In the genomic region with DNA sequence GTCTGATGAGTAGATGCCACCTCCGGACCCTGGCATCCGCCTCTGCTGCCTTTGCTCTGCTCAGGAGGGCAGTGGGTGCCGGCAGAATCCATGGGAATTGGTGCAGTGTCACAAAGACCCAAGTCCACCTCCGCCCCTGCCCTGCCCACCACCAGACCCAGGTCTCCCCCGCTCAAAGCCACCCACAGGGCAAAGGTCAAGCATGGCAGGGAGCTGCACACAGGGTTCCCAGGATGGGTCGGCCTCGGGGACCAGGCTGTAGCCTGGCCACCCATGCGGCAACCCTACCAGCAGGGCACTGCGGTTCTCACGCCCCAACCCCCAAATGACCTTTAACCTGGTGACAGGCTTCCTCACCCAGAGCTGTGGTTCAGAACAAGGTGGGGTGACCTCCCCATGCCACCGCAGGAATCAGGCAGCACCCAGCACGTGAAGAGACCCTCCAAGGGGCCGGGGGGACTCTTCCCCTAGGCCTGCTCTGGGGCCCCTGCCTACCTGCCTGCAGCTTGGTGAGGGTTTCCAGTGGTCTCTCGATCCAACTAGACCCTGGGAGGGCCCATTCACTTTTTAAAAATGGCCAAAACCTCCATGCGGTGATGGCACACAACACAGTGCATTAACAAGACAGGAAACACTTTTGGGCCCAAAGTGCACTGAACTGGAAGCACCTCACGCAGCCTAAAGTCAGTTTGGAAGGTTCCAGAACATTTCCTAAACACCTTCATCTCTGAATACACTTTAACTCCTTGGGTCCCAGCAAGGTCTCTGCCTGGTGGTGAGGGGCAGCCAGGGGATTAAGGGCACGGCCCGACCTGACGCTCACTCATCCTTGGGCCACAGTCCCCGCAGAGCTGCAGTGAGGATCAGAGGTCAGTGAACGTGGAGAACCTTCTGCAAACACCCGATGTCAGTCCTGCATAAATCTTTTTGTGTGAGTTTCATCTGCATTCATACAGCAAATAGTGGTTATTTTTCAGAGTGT, we compare ENCODE assay signal across 15 cellular contexts. TPM values are rescaled to one million over a fixed set of nuclear protein-coding genes. Genes with fewer than 3 reads are reported as not detected.
A peak's percentile ranks its signal among the peaks of the same experiment; 100 is the strongest.
DNase-seq lines count a peak whose midpoint lies in the region; ATAC-seq and TF ChIP-seq lines count a peak whose summit lies in the region.
"Had no signal": no experiment of that assay in that cellular context is flagged by ENCODE, and none has a peak within 500 bp of the region (broad histone marks: within the 10 kb centered on the region; RNA-seq: fewer than 3 reads in every experiment).

No MANE protein-coding gene starts in this region.

- no peaks in the 10 kb centered on the region for H3K9me3 Mint-ChIP-seq in WTC11
- H3K9me3 Mint-ChIP-seq: CD8-positive, alpha-beta T cell; stimulated activated naive CD8-positive, alpha-beta T cell treated with anti-CD3 and anti-CD28 coated beads, Interleukin-15, Interleukin-2, amounts not matched to agents 100 ng/mL and 50 ng/mL, for 24 hours; T-helper 1 cell treated with Interleukin-12 subunit alpha and Interleukin-12 subunit beta and Interleukin-4 antibody, amounts not matched to agents 30 μg/mL and 1 μg/mL, for 36 hours had no signal

- H3K9me3 ChIP-seq in left lung (no peaks in the 10 kb centered on the region), skeletal muscle satellite cell (replicated peaks; ENCODE audit: low read length) (no peaks in the 10 kb centered on the region)

- ATAC-seq in WTC11 (no peak), left lung (no peak), HG03159 (IDR thresholded peaks at IDR 0.05; ENCODE audit: unreplicated experiment) (no peak)
- ATAC-seq: CD8-positive, alpha-beta T cell; Panc1 had no signal

- no peaks in the 10 kb centered on the region for H3K36me3 Mint-ChIP-seq in WTC11
- H3K36me3 Mint-ChIP-seq: CD8-positive, alpha-beta T cell had no signal

- no peak overlapping the region for H3K4me2 ChIP-seq in skeletal muscle satellite cell (ENCODE audit: low read length)

- H3K4me3 ChIP-seq in H7 (ENCODE audit: insufficient read depth, low read depth, low read length) = no peak overlapping the region
- H3K4me3 ChIP-seq in left lung = no peak overlapping the region
- H3K4me3 ChIP-seq in skeletal muscle satellite cell (ENCODE audit: low read length) = no peak overlapping the region

- TF ChIP-seq CTCF in WTC11 (IDR thresholded peaks at IDR 0.05) (no peak), left lung (IDR thresholded peaks at IDR 0.05) (no peak)

- H3K27me3 Mint-ChIP-seq in WTC11 (ENCODE audit: low read depth) = no peaks in the 10 kb centered on the region

- no peak overlapping the region for H3K27ac ChIP-seq in left lung

- CTCF ChIA-PET in WTC11 (lab: Charles Lee) (interaction anchor here (0.9 to 1.0 kb wide), 3 partner anchors 9 to 111 kb away, joined by 3 read pairs; no protein-coding TSS in a partner anchor), HEK293T (lab: Yijun Ruan, JAX) (interaction anchor here (0.5 kb wide), 1 partner anchor 11 kb away, joined by 3 read pairs; no protein-coding TSS in a partner anchor)

- H3K36me3 ChIP-seq in H7 (replicated peaks; ENCODE audit: control insufficient read depth, insufficient read depth, low read length) (no peaks in the 10 kb centered on the region), left lung (no peaks in the 10 kb centered on the region), skeletal muscle satellite cell (ENCODE audit: insufficient read depth, low read length) (peaks cover 30% of the 10 kb centered on the region)

- H3K27ac Mint-ChIP-seq in WTC11 = peak overlapping the region; percentile 82; the same call in 1 of the 2 replicates
- H3K27ac Mint-ChIP-seq: CD8-positive, alpha-beta T cell; stimulated activated naive CD8-positive, alpha-beta T cell treated with anti-CD3 and anti-CD28 coated beads, Interleukin-15, Interleukin-2, amounts not matched to agents 100 ng/mL and 50 ng/mL, for 24 hours; T-helper 1 cell treated with Interleukin-12 subunit alpha and Interleukin-12 subunit beta and Interleukin-4 antibody, amounts not matched to agents 30 μg/mL and 1 μg/mL, for 36 hours had no signal

- H3K4me1 ChIP-seq in left lung = peaks cover 27 to 39% of the 10 kb centered on the region in 2 donors
- peaks cover 59% of the 10 kb centered on the region for H3K4me1 ChIP-seq in skeletal muscle satellite cell (ENCODE audit: control insufficient read depth, insufficient read depth, low read length)

- peak; percentile 50 for DNase-seq in H7
- DNase-seq in WTC11 (ENCODE audit: low spot score) = no peak
- peak; percentile 28 to 52 for DNase-seq in left lung
- no peak for DNase-seq in HEK293T (ENCODE audit: extremely low spot score)
- DNase-seq in NCI-H2227 (lab: John Stamatoyannopoulos, UW; ENCODE audit: unreplicated experiment) = no peak
- DNase-seq: activated naive CD4-positive, alpha-beta T cell treated with Interleukin-2 at 50 U/mL for 16 hours; caudate nucleus; NCI-H1436; NCI-H524 treated with DMSO at 0.1 percent for 48 hours had no signal

- POLR2A ChIA-PET in WTC11 (lab: Charles Lee) (no interaction called here), HEK293T (lab: Yijun Ruan, JAX) (no interaction called here)

- H3K9ac ChIP-seq in skeletal muscle satellite cell (ENCODE audit: low read depth, low read length) = peak overlapping the region; percentile 72

- H3K4me3 Mint-ChIP-seq in WTC11 = no peak overlapping the region
- H3K4me3 Mint-ChIP-seq: CD8-positive, alpha-beta T cell; stimulated activated naive CD8-positive, alpha-beta T cell treated with anti-CD3 and anti-CD28 coated beads, Interleukin-15, Interleukin-2, amounts not matched to agents 100 ng/mL and 50 ng/mL, for 24 hours; T-helper 1 cell treated with Interleukin-12 subunit alpha and Interleukin-12 subunit beta and Interleukin-4 antibody, amounts not matched to agents 30 μg/mL and 1 μg/mL, for 36 hours had no signal

- H3K27me3 ChIP-seq in H7 (ENCODE audit: control insufficient read depth, insufficient read depth, low read length) (no peaks in the 10 kb centered on the region), left lung (no peaks in the 10 kb centered on the region), skeletal muscle satellite cell (ENCODE audit: control insufficient read depth, insufficient read depth, low read length) (no peaks in the 10 kb centered on the region)

- intact Hi-C loops in left lung (cut with DNase I) = no loop called here

- H3K4me1 Mint-ChIP-seq in WTC11 = peaks cover 24% of the 10 kb centered on the region

TF ChIP-seq in WTC11, 78 proteins besides CTCF, POLR2A, EP300 and RAD21:
- TF ChIP-seq PREB (CRISPR knock-in tag; IDR thresholded peaks at IDR 0.05; ENCODE audit: borderline replicate concordance) = no peak
- no peak for TF ChIP-seq CREM (CRISPR knock-in tag; IDR thresholded peaks at IDR 0.05)
- TF ChIP-seq SOX15 (CRISPR knock-in tag; IDR thresholded peaks at IDR 0.05) = no peak

TF ChIP-seq in HEK293T, 16 proteins besides CTCF, POLR2A, EP300 and RAD21:
- TF ChIP-seq ZNF384 (IDR thresholded peaks at IDR 0.05) (no peak), ARNT (IDR thresholded peaks at IDR 0.05) (no peak), FOXM1 (IDR thresholded peaks at IDR 0.05; ENCODE audit: borderline replicate concordance) (no peak), LEF1 (IDR thresholded peaks at IDR 0.05; ENCODE audit: borderline replicate concordance) (no peak), TARDBP (IDR thresholded peaks at IDR 0.05) (no peak), FOXA1 (IDR thresholded peaks at IDR 0.05) (no peak), NFRKB (IDR thresholded peaks at IDR 0.05) (no peak), L3MBTL2 (conservative IDR thresholded peaks at IDR 0.05) (no peak), ELF4 (IDR thresholded peaks at IDR 0.05) (no peak), HDGF (IDR thresholded peaks at IDR 0.05; ENCODE audit: borderline replicate concordance) (no peak), BHLHE40 (IDR thresholded peaks at IDR 0.05; ENCODE audit: borderline replicate concordance) (no peak), FOXK2 (IDR thresholded peaks at IDR 0.05) (no peak), SUZ12 (IDR thresholded peaks at IDR 0.05) (no peak), SP1 (IDR thresholded peaks at IDR 0.05) (no peak), CTBP1 (IDR thresholded peaks at IDR 0.05; ENCODE audit: borderline replicate concordance) (no peak)
- TF ChIP-seq, protein P1, sequence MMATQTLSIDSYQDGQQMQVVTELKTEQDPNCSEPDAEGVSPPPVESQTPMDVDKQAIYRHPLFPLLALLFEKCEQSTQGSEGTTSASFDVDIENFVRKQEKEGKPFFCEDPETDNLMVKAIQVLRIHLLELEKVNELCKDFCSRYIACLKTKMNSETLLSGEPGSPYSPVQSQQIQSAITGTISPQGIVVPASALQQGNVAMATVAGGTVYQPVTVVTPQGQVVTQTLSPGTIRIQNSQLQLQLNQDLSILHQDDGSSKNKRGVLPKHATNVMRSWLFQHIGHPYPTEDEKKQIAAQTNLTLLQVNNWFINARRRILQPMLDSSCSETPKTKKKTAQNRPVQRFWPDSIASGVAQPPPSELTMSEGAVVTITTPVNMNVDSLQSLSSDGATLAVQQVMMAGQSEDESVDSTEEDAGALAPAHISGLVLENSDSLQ (IDR thresholded peaks at IDR 0.05) = no peak

RNA-seq across cellular contexts. Expression of gene GAS6, which starts 11.0 kb away (rescaled TPM):
- 9.1 and 15.1 TPM in 2 replicates for total RNA-seq in H7 (2014; rRNA removed; shearing (Covaris generic))
- 29.4 to 33.7 TPM (median 33.7 TPM) in 3 replicates for total RNA-seq in WTC11 (2021)
- total RNA-seq in left lung = 100 to 1,000 TPM in 1 of 2 donors, 10 to 100 TPM in 1; 79.9 to 169 TPM
- total RNA-seq in skeletal muscle satellite cell (2012; rRNA removed) = 58.3 and 82.6 TPM in 2 replicates

Comparison
In these comparisons a context has a peak if more than half of its experiments do, and no peak if none do; other contexts are left out.
1. DNase-seq: peak in H7 (single experiment) and left lung (2 of 2); none in WTC11 (single experiment), HEK293T (single experiment) and NCI-H2227 (single experiment).